ENCODE assay signal across 25 cellular contexts in genomic region chr14:104288272-104288671, GRCh38.
DNase-seq lines count a peak whose midpoint lies in the region; ATAC-seq and TF ChIP-seq lines count a peak whose summit lies in the region.
"Had no signal": no experiment of that assay in that cellular context is flagged by ENCODE, and none has a peak within 500 bp of the region (broad histone marks: within the 10 kb centered on the region; RNA-seq: fewer than 3 reads in every experiment).

No MANE protein-coding gene starts in this region.

- H3K9ac ChIP-seq in neural progenitor cell, result no peak overlapping the region
- H3K9ac ChIP-seq: BLaER1 had no signal

- H2AFZ ChIP-seq in neural progenitor cell (replicated peaks), result no peak overlapping the region

- TF ChIP-seq POLR2A in heart left ventricle (IDR thresholded peaks at IDR 0.05), result no peak
- no peak for TF ChIP-seq POLR2A in uterus (IDR thresholded peaks at IDR 0.05)

- H3K27ac ChIP-seq in heart left ventricle (no peak overlapping the region), neural progenitor cell (no peak overlapping the region), uterus (no peak overlapping the region)
- H3K27ac ChIP-seq in CD4-positive, alpha-beta memory T cell (ENCODE audit: low read depth, low read length), result no peak overlapping the region
- H3K27ac ChIP-seq: BLaER1, dorsolateral prefrontal cortex, Peyer's patch, prostate gland, skin epidermis had no signal

- peak overlapping the region; percentile 13 for H3K4me3 Mint-ChIP-seq in neural progenitor cell
- H3K4me3 Mint-ChIP-seq in CD4-positive, alpha-beta memory T cell, result no peak overlapping the region
- H3K4me3 Mint-ChIP-seq: activated naive CD4-positive, alpha-beta T cell treated with anti-CD3 and anti-CD28 coated beads, Interleukin-2, amount 50 U/mL, for 24 hours; activated T-cell treated with anti-CD3 and anti-CD28 coated beads, Interleukin-2, amount 50 U/mL, for 72 hours; central memory CD8-positive, alpha-beta T cell; nephron progenitor cell; T-helper 1 cell treated with Interleukin-12 subunit alpha and Interleukin-12 subunit beta and Interleukin-4 antibody, amounts not matched to agents 30 μg/mL and 1 μg/mL, for 36 hours had no signal

- H3K4me3 ChIP-seq in heart left ventricle, result no peak overlapping the region
- no peak overlapping the region for H3K4me3 ChIP-seq in neural progenitor cell
- no peak overlapping the region for H3K4me3 ChIP-seq in CD4-positive, alpha-beta memory T cell (ENCODE audit: low read length in 2 of 2)
- H3K4me3 ChIP-seq in uterus, result no peak overlapping the region
- H3K4me3 ChIP-seq: BLaER1, dorsolateral prefrontal cortex, Peyer's patch, prostate gland, skin epidermis had no signal

- H4K20me1 ChIP-seq in neural progenitor cell (ENCODE audit: low read depth), result no peaks in the 10 kb centered on the region
- H4K20me1 ChIP-seq: BLaER1 had no signal

- H3K79me2 ChIP-seq in neural progenitor cell (ENCODE audit: low read depth), result no peaks in the 10 kb centered on the region

- H3K36me3 Mint-ChIP-seq in neural progenitor cell, result no peaks in the 10 kb centered on the region
- H3K36me3 Mint-ChIP-seq in CD4-positive, alpha-beta memory T cell, result no peaks in the 10 kb centered on the region
- H3K36me3 Mint-ChIP-seq: activated naive CD4-positive, alpha-beta T cell treated with anti-CD3 and anti-CD28 coated beads, Interleukin-2, amount 50 U/mL, for 24 hours had no signal

- no peaks in the 10 kb centered on the region for H3K36me3 ChIP-seq in heart left ventricle
- no peaks in the 10 kb centered on the region for H3K36me3 ChIP-seq in neural progenitor cell
- H3K36me3 ChIP-seq in CD4-positive, alpha-beta memory T cell (ENCODE audit: insufficient read depth, low read length), result no peaks in the 10 kb centered on the region
- no peaks in the 10 kb centered on the region for H3K36me3 ChIP-seq in uterus
- H3K36me3 ChIP-seq: BLaER1, Peyer's patch, prostate gland had no signal

- no peak overlapping the region for H3K27ac Mint-ChIP-seq in neural progenitor cell
- H3K27ac Mint-ChIP-seq in CD4-positive, alpha-beta memory T cell, result no peak overlapping the region
- H3K27ac Mint-ChIP-seq: activated naive CD4-positive, alpha-beta T cell treated with anti-CD3 and anti-CD28 coated beads, Interleukin-2, amount 50 U/mL, for 24 hours; activated T-cell treated with anti-CD3 and anti-CD28 coated beads, Interleukin-2, amount 50 U/mL, for 72 hours; nephron progenitor cell; T-helper 1 cell treated with Interleukin-12 subunit alpha and Interleukin-12 subunit beta and Interleukin-4 antibody, amounts not matched to agents 30 μg/mL and 1 μg/mL, for 36 hours had no signal

- H3K27me3 ChIP-seq in heart left ventricle (peaks cover 0 to 22% (median 10%) of the 10 kb centered on the region in 9 donors), neural progenitor cell (no peaks in the 10 kb centered on the region), uterus (no peaks in the 10 kb centered on the region)
- H3K27me3 ChIP-seq in CD4-positive, alpha-beta memory T cell (ENCODE audit: insufficient read depth, low read length), result no peaks in the 10 kb centered on the region
- H3K27me3 ChIP-seq: BLaER1, Peyer's patch had no signal

- POLR2A ChIA-PET in CD4-positive, alpha-beta memory T cell (lab: Charles Lee; ENCODE audit: partially characterized antibody), result no interaction called here

- no peak for TF ChIP-seq CTCF in heart left ventricle (IDR thresholded peaks at IDR 0.05)
- TF ChIP-seq CTCF in neural progenitor cell (IDR thresholded peaks at IDR 0.05), result no peak
- TF ChIP-seq CTCF in uterus (IDR thresholded peaks at IDR 0.05), result no peak

- CTCF ChIA-PET in CD4-positive, alpha-beta memory T cell (lab: Charles Lee; ENCODE audit: partially characterized antibody), result no interaction called here

- peaks cover 27% of the 10 kb centered on the region for H3K27me3 Mint-ChIP-seq in neural progenitor cell (ENCODE audit: insufficient read depth, low read depth)
- no peaks in the 10 kb centered on the region for H3K27me3 Mint-ChIP-seq in CD4-positive, alpha-beta memory T cell
- H3K27me3 Mint-ChIP-seq: activated naive CD4-positive, alpha-beta T cell treated with anti-CD3 and anti-CD28 coated beads, Interleukin-2, amount 50 U/mL, for 24 hours; central memory CD8-positive, alpha-beta T cell had no signal

- peaks cover 16% of the 10 kb centered on the region for H3F3A ChIP-seq in neural progenitor cell (ENCODE audit: low read depth)

- ATAC-seq in Right ventricle myocardium superior (ENCODE audit: poor library complexity) (no peak), left cardiac atrium (no peak), heart left ventricle (no peak)
- ATAC-seq: activated T-cell treated with anti-CD3 and anti-CD28 coated beads, Interleukin-2, amount 50 U/mL, for 72 hours; left colon had no signal

- DNase-seq in Right ventricle myocardium superior, result peak; percentile 10
- no peak for DNase-seq in left cardiac atrium
- peak in 3 of 5 donors; percentile 5 to 15 (median 11) for DNase-seq in heart left ventricle
- no peak for DNase-seq in neural progenitor cell (ENCODE audit: low spot score)
- no peak for DNase-seq in CD4-positive, alpha-beta memory T cell
- DNase-seq in uterus, result no peak
- DNase-seq in NCI-H187 (lab: John Stamatoyannopoulos, UW), result no peak
- DNase-seq in middle frontal gyrus (ENCODE audit: extremely low spot score, low spot score), result no peak
- DNase-seq: activated CD4-positive, alpha-beta T cell treated with anti-CD3 and anti-CD28 coated beads for 48 hours; activated T-cell treated with anti-CD3 and anti-CD28 coated beads, Interleukin-2, amount 50 U/mL, for 72 hours; Karpas-422; NCI-H146; NCI-H2171; NCI-H526 treated with DMSO at 0.1 percent for 48 hours; nephron progenitor cell; stimulated activated CD4-positive, alpha-beta T cell treated with anti-CD3 and anti-CD28 coated beads, Interleukin-1b, Interleukin-23, amount 100 ng/mL, for 48 hours had no signal

- peaks cover 45% of the 10 kb centered on the region for H3K4me1 Mint-ChIP-seq in neural progenitor cell
- no peaks in the 10 kb centered on the region for H3K4me1 Mint-ChIP-seq in CD4-positive, alpha-beta memory T cell
- H3K4me1 Mint-ChIP-seq: activated naive CD4-positive, alpha-beta T cell treated with anti-CD3 and anti-CD28 coated beads, Interleukin-2, amount 50 U/mL, for 24 hours; central memory CD8-positive, alpha-beta T cell had no signal

- H3K4me2 ChIP-seq in neural progenitor cell, result no peak overlapping the region
- H3K4me2 ChIP-seq: BLaER1 had no signal

- H3K4me1 ChIP-seq in heart left ventricle (no peaks in the 10 kb centered on the region), neural progenitor cell (peaks cover 27% of the 10 kb centered on the region), uterus (no peaks in the 10 kb centered on the region)
- H3K4me1 ChIP-seq in CD4-positive, alpha-beta memory T cell (ENCODE audit: insufficient read depth, low read length), result no peaks in the 10 kb centered on the region

- 92 to 95% (median 93%) methylated on average over 12 of the region's 12 CpGs for WGBS in heart left ventricle, 4 donors

- H3K9me3 ChIP-seq in heart left ventricle (no peaks in the 10 kb centered on the region), neural progenitor cell (ENCODE audit: low read depth) (no peaks in the 10 kb centered on the region), uterus (no peaks in the 10 kb centered on the region)
- H3K9me3 ChIP-seq in CD4-positive, alpha-beta memory T cell (ENCODE audit: control insufficient read depth in 1 of 2, low read length in 2 of 2), result no peaks in the 10 kb centered on the region
- H3K9me3 ChIP-seq: BLaER1, Peyer's patch, prostate gland had no signal

- intact Hi-C loops in Right ventricle myocardium superior (cut with DNase I) (no loop called here), left cardiac atrium (cut with DNase I) (no loop called here), heart left ventricle (cut with DNase I) (no loop called here), uterus (cut with DNase I; ENCODE audit: low total_unique reads) (no loop called here)
- intact Hi-C loops in CD4-positive, alpha-beta memory T cell (cut with micrococcal nuclease), result no loop called here

- H3K9me3 Mint-ChIP-seq in neural progenitor cell, result peaks cover 5% of the 10 kb centered on the region
- peaks cover 0 to 4% (median 0%) of the 10 kb centered on the region in 8 donors for H3K9me3 Mint-ChIP-seq in CD4-positive, alpha-beta memory T cell
- H3K9me3 Mint-ChIP-seq: activated naive CD4-positive, alpha-beta T cell treated with anti-CD3 and anti-CD28 coated beads, Interleukin-2, amount 50 U/mL, for 24 hours had no signal

Comparison
In these comparisons a context has a peak if more than half of its experiments do, and no peak if none do; other contexts are left out.
1. DNase-seq: peak in Right ventricle myocardium superior (single experiment) and heart left ventricle (3 of 5); none in left cardiac atrium (single experiment), neural progenitor cell (single experiment), CD4-positive, alpha-beta memory T cell (0 of 5), uterus (0 of 2), NCI-H187 (0 of 2) and middle frontal gyrus (single experiment).